Comparison of ENCODE assay signal across 27 cellular contexts in the genomic region with DNA sequence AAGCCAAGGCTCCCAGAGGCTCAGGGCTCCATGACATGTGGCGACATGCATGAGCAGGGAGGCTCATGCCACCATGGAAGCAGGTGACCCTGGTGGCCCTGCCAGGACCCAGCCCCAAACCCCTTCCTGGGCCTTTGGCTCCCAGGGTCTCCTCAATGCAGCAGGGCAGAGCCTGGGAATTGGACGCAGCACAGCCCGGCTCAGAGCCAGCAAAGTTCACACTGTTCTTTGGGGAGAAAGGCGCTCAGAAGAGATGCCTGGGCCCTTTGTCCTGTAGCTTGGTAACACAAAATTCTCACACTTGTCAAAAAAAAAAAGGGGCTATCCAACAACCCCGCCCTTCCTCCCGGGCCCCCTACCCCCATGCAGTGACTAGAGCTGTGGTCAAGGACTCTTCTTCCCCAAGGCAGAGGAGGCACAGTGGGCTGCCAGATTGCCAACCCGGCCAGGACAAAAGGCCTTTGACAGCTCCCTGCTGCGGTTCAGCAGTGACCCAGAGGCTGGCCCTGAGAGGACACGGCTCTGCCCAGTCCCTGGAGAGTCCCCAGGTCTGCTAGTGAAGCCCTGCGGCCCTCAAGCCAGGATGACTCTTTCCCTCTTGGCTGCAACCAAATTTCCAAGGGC. TPM values are rescaled to one million over a fixed set of nuclear protein-coding genes. Genes with fewer than 3 reads are reported as not detected.
DNase-seq lines count a peak whose midpoint lies in the region; FAIRE-seq and TF ChIP-seq lines count a peak whose summit lies in the region.
"Had no signal": no experiment of that assay in that cellular context is flagged by ENCODE, and none has a peak within 500 bp of the region (broad histone marks: within the 10 kb centered on the region; RNA-seq: fewer than 3 reads in every experiment).

No MANE protein-coding gene starts in this region.

- H3K4me2 ChIP-seq in astrocyte (ENCODE audit: low read length) (peak overlapping the region; percentile 75), neuronal stem cell (ENCODE audit: insufficient read depth, low read length, poor library complexity, severe bottlenecking) (no peak overlapping the region), mesendoderm (ENCODE audit: low read length) (no peak overlapping the region)

- H3K4ac ChIP-seq in neuronal stem cell (ENCODE audit: low read length) (peak overlapping the region; percentile 2), mesendoderm (ENCODE audit: low read depth, low read length) (no peak overlapping the region)

- no peak overlapping the region for H3K56ac ChIP-seq in mesendoderm (ENCODE audit: low read length)

- peaks cover 25% of the 10 kb centered on the region for H3K27me3 ChIP-seq in astrocyte (ENCODE audit: insufficient read depth, low read length)
- no peaks in the 10 kb centered on the region for H3K27me3 ChIP-seq in neuronal stem cell (ENCODE audit: control insufficient read depth in 3 of 3, insufficient read depth in 3 of 3, low read depth in 1 of 3, low read length in 3 of 3)
- peaks cover 10% of the 10 kb centered on the region for H3K27me3 ChIP-seq in mesendoderm (ENCODE audit: insufficient read depth, low read length, poor library complexity)

- peak overlapping the region; percentile 38 for H3K14ac ChIP-seq in neuronal stem cell (ENCODE audit: low read length)

- H2BK12ac ChIP-seq in neuronal stem cell (ENCODE audit: low read length): peak overlapping the region; percentile 85

- H3K27me3 Mint-ChIP-seq in astrocyte (ENCODE audit: low read depth, unreplicated experiment): peaks cover 6% of the 10 kb centered on the region

- peaks cover 6% of the 10 kb centered on the region for H4K20me1 ChIP-seq in astrocyte (ENCODE audit: insufficient read depth, low read length)

- H2AFZ ChIP-seq in astrocyte (ENCODE audit: low read depth, low read length): no peak overlapping the region
- no peak overlapping the region for H2AFZ ChIP-seq in neuronal stem cell (ENCODE audit: low read length)
- H2AFZ ChIP-seq: parathyroid adenoma had no signal

- H2AK5ac ChIP-seq in neuronal stem cell (ENCODE audit: low read depth, low read length) (peak overlapping the region; percentile 87), mesendoderm (ENCODE audit: low read length) (no peak overlapping the region)

- H4K5ac ChIP-seq in mesendoderm (ENCODE audit: low read length): no peak overlapping the region

- no peaks in the 10 kb centered on the region for H3K79me2 ChIP-seq in astrocyte (ENCODE audit: insufficient read depth, low read length)
- H3K79me2 ChIP-seq in mesendoderm (ENCODE audit: control insufficient read depth, insufficient read depth, low read length): no peaks in the 10 kb centered on the region
- H3K79me2 ChIP-seq: parathyroid adenoma had no signal

- H3K4me3 ChIP-seq in astrocyte (ENCODE audit: insufficient read depth, low read depth, low read length) (no peak overlapping the region), neuronal stem cell (ENCODE audit: low read length in 2 of 2) (peak overlapping the region in 1 of 2 donors; percentile 51), mesendoderm (ENCODE audit: low read length) (no peak overlapping the region)
- H3K4me3 ChIP-seq: upper lobe of right lung had no signal

- H3K27ac Mint-ChIP-seq in astrocyte (ENCODE audit: unreplicated experiment): peak overlapping the region; percentile 84
- H3K27ac Mint-ChIP-seq: activated CD4-positive, alpha-beta T cell treated with anti-CD3 and anti-CD28 coated beads for 36 hours; activated naive CD4-positive, alpha-beta T cell treated with anti-CD3 and anti-CD28 coated beads, Interleukin-2, amount 50 U/mL, for 24 hours; CD14-positive monocyte; immature natural killer cell; stimulated activated naive CD8-positive, alpha-beta T cell treated with anti-CD3 and anti-CD28 coated beads, Interleukin-15, Interleukin-2, amounts not matched to agents 100 ng/mL and 50 ng/mL, for 24 hours had no signal

- peaks cover 36% of the 10 kb centered on the region for H3K4me1 Mint-ChIP-seq in astrocyte (ENCODE audit: low read depth, unreplicated experiment)
- H3K4me1 Mint-ChIP-seq: CD14-positive monocyte had no signal

- H3K9ac ChIP-seq in astrocyte (ENCODE audit: low read length): no peak overlapping the region
- peak overlapping the region; percentile 50 for H3K9ac ChIP-seq in neuronal stem cell (ENCODE audit: low read depth, low read length, poor library complexity)
- H3K9ac ChIP-seq in mesendoderm (ENCODE audit: low read length): no peak overlapping the region
- H3K9ac ChIP-seq: parathyroid adenoma had no signal

- peaks cover 5% of the 10 kb centered on the region for H3K9me3 Mint-ChIP-seq in astrocyte (ENCODE audit: unreplicated experiment)
- H3K9me3 Mint-ChIP-seq: activated naive CD4-positive, alpha-beta T cell treated with anti-CD3 and anti-CD28 coated beads, Interleukin-2, amount 50 U/mL, for 24 hours; immature natural killer cell; stimulated activated naive CD8-positive, alpha-beta T cell treated with anti-CD3 and anti-CD28 coated beads, Interleukin-15, Interleukin-2, amounts not matched to agents 100 ng/mL and 50 ng/mL, for 24 hours had no signal

- H3K36me3 Mint-ChIP-seq in astrocyte (ENCODE audit: low read depth, unreplicated experiment): peaks cover 18% of the 10 kb centered on the region
- H3K36me3 Mint-ChIP-seq: activated naive CD4-positive, alpha-beta T cell treated with anti-CD3 and anti-CD28 coated beads, Interleukin-2, amount 50 U/mL, for 24 hours; CD14-positive monocyte; immature natural killer cell had no signal

- no CpG with 5 or more reads among the region's 10 CpGs for WGBS in neuronal stem cell (ENCODE audit: extremely low coverage in 2 of 2, insufficient read length in 2 of 2, insufficient replicate concordance in 1 of 2), 2 donors
- no CpG with 5 or more reads among the region's 10 CpGs for WGBS in mesendoderm (ENCODE audit: extremely low coverage, insufficient coverage, low lambda C conversion rate)

- H3K27ac ChIP-seq in astrocyte (ENCODE audit: low read depth, low read length) (no peak overlapping the region), neuronal stem cell (replicated peaks; ENCODE audit: low read length) (no peak overlapping the region), mesendoderm (ENCODE audit: low read depth, low read length) (no peak overlapping the region)
- H3K27ac ChIP-seq: left ventricle myocardium inferior, parathyroid adenoma, upper lobe of right lung had no signal

- H4K8ac ChIP-seq in neuronal stem cell (ENCODE audit: low read depth, low read length) (no peak overlapping the region), mesendoderm (ENCODE audit: low read depth, low read length) (no peak overlapping the region)

- H3K4me3 Mint-ChIP-seq in astrocyte (ENCODE audit: unreplicated experiment): peak overlapping the region; percentile 93
- H3K4me3 Mint-ChIP-seq: activated CD4-positive, alpha-beta T cell treated with anti-CD3 and anti-CD28 coated beads for 36 hours had no signal

- no peaks in the 10 kb centered on the region for H3K36me3 ChIP-seq in astrocyte (ENCODE audit: insufficient read depth, low read length)
- peaks cover 2 to 11% of the 10 kb centered on the region in 2 donors for H3K36me3 ChIP-seq in neuronal stem cell (replicated peaks in 1 of 2; ENCODE audit: control insufficient read depth in 2 of 2, insufficient read depth in 2 of 2, low read length in 2 of 2)
- H3K36me3 ChIP-seq in mesendoderm (ENCODE audit: control insufficient read depth, insufficient read depth, low read length): no peaks in the 10 kb centered on the region
- H3K36me3 ChIP-seq: left ventricle myocardium inferior, upper lobe of right lung had no signal

- H3K9me3 ChIP-seq in astrocyte (ENCODE audit: insufficient read depth, low read depth, low read length) (no peaks in the 10 kb centered on the region), neuronal stem cell (replicated peaks in 1 of 2; ENCODE audit: control insufficient read depth in 2 of 2, insufficient read depth in 1 of 2, low read depth in 1 of 2, low read length in 2 of 2) (peaks cover 0 to 8% of the 10 kb centered on the region in 2 donors)
- H3K9me3 ChIP-seq: left ventricle myocardium inferior, upper lobe of right lung had no signal

- H3K23ac ChIP-seq in neuronal stem cell (ENCODE audit: low read depth, low read length, poor library complexity) (peak overlapping the region; percentile 89), mesendoderm (ENCODE audit: low read length) (no peak overlapping the region)

- FAIRE-seq in astrocyte (lab: Jason Lieb, UNC) (no peak), urothelium cell line (lab: Jason Lieb, UNC) (no peak)
- FAIRE-seq: colon, G401.6, TTC549 had no signal

- DNase-seq in Ammon's horn (ENCODE audit: low spot score) (peak; percentile 70), astrocyte (ENCODE audit: low read depth) (no peak), hypothalamus (lab: John Stamatoyannopoulos, UW) (peak in 43 of 51 donors; percentile 9 to 96 (median 64)), neuronal stem cell (ENCODE audit: low spot score) (no peak), mesendoderm (no peak), HuH-7 (ENCODE audit: low spot score) (no peak), urothelium cell line (ENCODE audit: low spot score) (no peak), NCI-H2171 (lab: John Stamatoyannopoulos, UW) (no peak)
- DNase-seq: activated CD4-positive, alpha-beta T cell treated with anti-CD3 and anti-CD28 coated beads for 36 hours; immature natural killer cell; left ventricle myocardium inferior; NCI-H774; SHP77 treated with DMSO at 0.1 percent for 48 hours; stimulated activated CD4-positive, alpha-beta T cell treated with anti-CD3 and anti-CD28 coated beads, Interleukin-2, amount 100 ng/mL, for 24 hours; upper lobe of right lung had no signal

- H3K4me1 ChIP-seq in astrocyte (ENCODE audit: insufficient read depth, low read length): peaks cover 6% of the 10 kb centered on the region
- peaks cover 33 to 37% of the 10 kb centered on the region in 2 donors for H3K4me1 ChIP-seq in neuronal stem cell (ENCODE audit: control insufficient read depth in 2 of 2, insufficient read depth in 1 of 2, low read depth in 1 of 2, low read length in 2 of 2)
- no peaks in the 10 kb centered on the region for H3K4me1 ChIP-seq in mesendoderm (ENCODE audit: control insufficient read depth, low read depth, low read length)

- H3K79me1 ChIP-seq in neuronal stem cell (ENCODE audit: low read depth, low read length): peaks cover 15% of the 10 kb centered on the region
- no peaks in the 10 kb centered on the region for H3K79me1 ChIP-seq in mesendoderm (ENCODE audit: low read length)

- H2BK5ac ChIP-seq in neuronal stem cell (ENCODE audit: low read length): peak overlapping the region; percentile 53
- no peak overlapping the region for H2BK5ac ChIP-seq in mesendoderm (ENCODE audit: low read length)

- H2BK15ac ChIP-seq in neuronal stem cell (ENCODE audit: low read length): peak overlapping the region; percentile 65
- no peak overlapping the region for H2BK15ac ChIP-seq in mesendoderm (replicated peaks; ENCODE audit: low read depth)

- no peak overlapping the region for H4K91ac ChIP-seq in neuronal stem cell (ENCODE audit: low read depth, low read length, poor library complexity)

- H3K18ac ChIP-seq in neuronal stem cell (ENCODE audit: low read length) (peak overlapping the region; percentile 92), mesendoderm (ENCODE audit: low read length) (no peak overlapping the region)

- TF ChIP-seq CTCF in astrocyte (IDR thresholded peaks at IDR 0.05; ENCODE audit: insufficient read depth, low read depth, low read length): no peak

- H2BK120ac ChIP-seq in neuronal stem cell (ENCODE audit: low read depth, low read length) (peak overlapping the region; percentile 29), mesendoderm (ENCODE audit: low read depth, low read length) (no peak overlapping the region)

RNA-seq across cellular contexts. Expression of a gene that starts 2.0 kb away (rescaled TPM):
- total RNA-seq in astrocyte: 146 and 162 TPM in 2 replicates
- 39.2 TPM for polyA plus RNA-seq in neuronal stem cell (2013, experiment 1 of 2)
- 40.2 TPM for polyA plus RNA-seq in neuronal stem cell (2013, experiment 2 of 2)
- polyA plus RNA-seq in mesendoderm (2013, experiment 1 of 2): 0.41 TPM
- polyA plus RNA-seq in mesendoderm (2013, experiment 2 of 2): 0.59 TPM
- total RNA-seq: A673; activated CD4-positive, alpha-beta T cell treated with anti-CD3 and anti-CD28 coated beads for 36 hours; fibroblast of lung; left ventricle myocardium inferior; mucosa of gallbladder; PC-3; upper lobe of right lung had no signal
- polyA plus RNA-seq: CD14-positive monocyte, fibroblast of lung, immature natural killer cell had no signal

RNA-seq across cellular contexts. Expression of a gene that starts 16.6 kb away (rescaled TPM):
- 2.9 and 3.3 TPM in 2 replicates for total RNA-seq in astrocyte
- polyA plus RNA-seq in neuronal stem cell (2013, experiment 1 of 2): 0.03 TPM
- 0.06 TPM for polyA plus RNA-seq in neuronal stem cell (2013, experiment 2 of 2)
- not detected for polyA plus RNA-seq in mesendoderm (2013, experiment 1 of 2)
- polyA plus RNA-seq in mesendoderm (2013, experiment 2 of 2): not detected
- total RNA-seq: A673, fibroblast of lung, PC-3, skeletal muscle tissue had no signal
- polyA plus RNA-seq: CD14-positive monocyte, fibroblast of lung, immature natural killer cell had no signal

RNA-seq across cellular contexts. Expression of a gene that starts 20.3 kb away (rescaled TPM):
- 220 and 225 TPM in 2 replicates for total RNA-seq in astrocyte
- polyA plus RNA-seq in neuronal stem cell (2013, experiment 1 of 2): 60.7 TPM
- 56.3 TPM for polyA plus RNA-seq in neuronal stem cell (2013, experiment 2 of 2)
- polyA plus RNA-seq in mesendoderm (2013, experiment 1 of 2): 36.8 TPM
- polyA plus RNA-seq in mesendoderm (2013, experiment 2 of 2): 36.1 TPM

RNA-seq across cellular contexts. Expression of a gene that starts 36.3 kb away (rescaled TPM):
- 98.9 and 107 TPM in 2 replicates for total RNA-seq in astrocyte
- polyA plus RNA-seq in neuronal stem cell (2013, experiment 1 of 2): 33.5 TPM
- polyA plus RNA-seq in neuronal stem cell (2013, experiment 2 of 2): 33.7 TPM
- 54.2 TPM for polyA plus RNA-seq in mesendoderm (2013, experiment 1 of 2)
- 53.8 TPM for polyA plus RNA-seq in mesendoderm (2013, experiment 2 of 2)

RNA-seq across cellular contexts. Expression of a gene that starts 40.7 kb away (rescaled TPM):
- total RNA-seq in astrocyte: 3.1 and 5.0 TPM in 2 replicates
- 0.13 TPM for polyA plus RNA-seq in neuronal stem cell (2013, experiment 1 of 2)
- 0.08 TPM for polyA plus RNA-seq in neuronal stem cell (2013, experiment 2 of 2)
- polyA plus RNA-seq in mesendoderm (2013, experiment 1 of 2): 0.04 TPM
- 0.04 TPM for polyA plus RNA-seq in mesendoderm (2013, experiment 2 of 2)
- total RNA-seq: A673, fibroblast of lung, left ventricle myocardium inferior, PC-3, upper lobe of right lung had no signal
- polyA plus RNA-seq: CD14-positive monocyte, fibroblast of lung, immature natural killer cell had no signal

Comparison
In these comparisons a context has a peak if more than half of its experiments do, and no peak if none do; other contexts are left out.
1. DNase-seq: peak in Ammon's horn (single experiment) and hypothalamus (43 of 51); none in astrocyte (single experiment), neuronal stem cell (single experiment), mesendoderm (single experiment), HuH-7 (single experiment), urothelium cell line (single experiment) and NCI-H2171 (single experiment).